ENCODE assay signal across 24 cellular contexts in the genomic region with DNA sequence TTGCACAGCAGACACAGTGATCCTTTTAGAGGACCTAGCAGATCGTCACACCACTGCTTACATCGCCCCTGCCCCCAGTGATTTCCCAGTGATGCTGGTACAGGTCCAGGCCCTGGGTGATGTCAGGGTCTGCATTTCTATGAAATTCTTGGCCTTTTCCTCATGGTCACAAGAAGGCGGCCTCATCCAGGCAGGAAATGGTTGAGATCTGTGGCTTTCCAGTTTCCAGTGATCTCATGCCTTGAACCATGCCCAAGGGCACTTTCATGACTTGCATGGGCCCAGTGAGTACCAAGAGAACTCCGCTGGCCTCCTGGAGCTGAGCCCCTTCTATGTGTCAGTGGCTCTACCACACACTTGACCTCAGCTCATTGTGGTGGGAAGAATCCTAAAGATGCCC. TPM values are rescaled to one million over a fixed set of nuclear protein-coding genes. Genes with fewer than 3 reads are reported as not detected.
DNase-seq lines count a peak whose midpoint lies in the region; ATAC-seq, FAIRE-seq and TF ChIP-seq lines count a peak whose summit lies in the region.
"Had no signal": no experiment of that assay in that cellular context is flagged by ENCODE, and none has a peak within 500 bp of the region (broad histone marks: within the 10 kb centered on the region; RNA-seq: fewer than 3 reads in every experiment).

No MANE protein-coding gene starts in this region.

- H3K36me3 ChIP-seq in bronchial epithelial cell (ENCODE audit: control insufficient read depth, insufficient read depth, low read length) = no peaks in the 10 kb centered on the region
- H3K36me3 ChIP-seq: vagina had no signal

- H3K36me3 Mint-ChIP-seq in activated naive CD8-positive, alpha-beta T cell treated with anti-CD3 and anti-CD28 coated beads, Interleukin-2, amount 50 U/mL, for 24 hours (ENCODE audit: low read depth) = no peaks in the 10 kb centered on the region
- H3K36me3 Mint-ChIP-seq: CD14-positive monocyte had no signal

- DNase-seq in A172 (ENCODE audit: low spot score) (peak; percentile 27), H4 (ENCODE audit: low spot score) (peak; percentile 54), bronchial epithelial cell (ENCODE audit: low read depth) (no peak), islet precursor cell (peak; percentile 49), dorsolateral prefrontal cortex (no peak), substantia nigra (lab: John Stamatoyannopoulos, UW) (no peak)
- no peak for DNase-seq in activated naive CD8-positive, alpha-beta T cell treated with anti-CD3 and anti-CD28 coated beads, Interleukin-2, amount 50 U/mL, for 24 hours
- no peak for DNase-seq in activated CD4-positive, alpha-beta T cell treated with anti-CD3 and anti-CD28 coated beads for 1 hour
- DNase-seq: activated CD4-positive, alpha-beta T cell treated with anti-CD3 and anti-CD28 coated beads, Interleukin-2, amount 10 ng/mL, durations not matched to agents 24 days and 14 days; activated naive CD4-positive, alpha-beta T cell; DMS 273 treated with DMSO at 0.1 percent for 48 hours; foreskin keratinocyte; KG1; MV-4-11; NCI-H187; NCI-H774; PC-3; right cardiac atrium; stimulated activated CD4-positive, alpha-beta T cell treated with anti-CD3 and anti-CD28 coated beads, Interleukin-15, amount 100 ng/mL, for 24 hours; T-helper 1 cell had no signal

- no peak overlapping the region for H3K27ac Mint-ChIP-seq in activated naive CD8-positive, alpha-beta T cell treated with anti-CD3 and anti-CD28 coated beads, Interleukin-2, amount 50 U/mL, for 24 hours
- H3K27ac Mint-ChIP-seq: activated CD4-positive, alpha-beta T cell treated with anti-CD3 and anti-CD28 coated beads, Interleukin-2, amount 10 ng/mL, durations not matched to agents 24 days and 14 days had no signal

- no peak overlapping the region for H3K27ac ChIP-seq in dorsolateral prefrontal cortex
- no peak overlapping the region for H3K27ac ChIP-seq in substantia nigra (ENCODE audit: low read depth, low read length, poor library complexity, severe bottlenecking)
- H3K27ac ChIP-seq: foreskin keratinocyte, vagina had no signal

- no peak for ATAC-seq in activated naive CD8-positive, alpha-beta T cell treated with anti-CD3 and anti-CD28 coated beads, Interleukin-2, amount 50 U/mL, for 24 hours
- ATAC-seq: foreskin keratinocyte, PC-3, right cardiac atrium had no signal

- intact Hi-C loops in dorsolateral prefrontal cortex (cut with DNase I) = no loop called here

- peaks cover 2% of the 10 kb centered on the region for H3K27me3 Mint-ChIP-seq in activated naive CD8-positive, alpha-beta T cell treated with anti-CD3 and anti-CD28 coated beads, Interleukin-2, amount 50 U/mL, for 24 hours

- peak; percentile 23 for FAIRE-seq in bronchial epithelial cell (lab: Jason Lieb, UNC)
- FAIRE-seq: GM12878, H1 had no signal

- H3K9me3 Mint-ChIP-seq in activated naive CD8-positive, alpha-beta T cell treated with anti-CD3 and anti-CD28 coated beads, Interleukin-2, amount 50 U/mL, for 24 hours = no peaks in the 10 kb centered on the region
- H3K9me3 Mint-ChIP-seq: activated CD4-positive, alpha-beta T cell treated with anti-CD3 and anti-CD28 coated beads, Interleukin-2, amount 10 ng/mL, durations not matched to agents 24 days and 14 days had no signal

- H3K4me1 Mint-ChIP-seq in activated naive CD8-positive, alpha-beta T cell treated with anti-CD3 and anti-CD28 coated beads, Interleukin-2, amount 50 U/mL, for 24 hours = no peaks in the 10 kb centered on the region
- H3K4me1 Mint-ChIP-seq: activated CD4-positive, alpha-beta T cell treated with anti-CD3 and anti-CD28 coated beads, Interleukin-2, amount 10 ng/mL, durations not matched to agents 24 days and 14 days had no signal

- H3K4me3 Mint-ChIP-seq in activated naive CD8-positive, alpha-beta T cell treated with anti-CD3 and anti-CD28 coated beads, Interleukin-2, amount 50 U/mL, for 24 hours = no peak overlapping the region
- H3K4me3 Mint-ChIP-seq: activated CD4-positive, alpha-beta T cell treated with anti-CD3 and anti-CD28 coated beads, Interleukin-2, amount 10 ng/mL, durations not matched to agents 24 days and 14 days; CD14-positive monocyte had no signal

- H3K4me3 ChIP-seq in bronchial epithelial cell (ENCODE audit: low read depth, low read length) (no peak overlapping the region), dorsolateral prefrontal cortex (no peak overlapping the region)
- H3K4me3 ChIP-seq: GM12878, vagina had no signal

- H3K27me3 ChIP-seq in bronchial epithelial cell (ENCODE audit: control insufficient read depth, insufficient read depth, low read length) (no peaks in the 10 kb centered on the region), dorsolateral prefrontal cortex (peaks cover 0 to 10% (median 0%) of the 10 kb centered on the region in 45 donors)
- H3K27me3 ChIP-seq: vagina had no signal

- TF ChIP-seq CTCF in bronchial epithelial cell (IDR thresholded peaks at IDR 0.05; ENCODE audit: insufficient read depth, low read length, severe bottlenecking) (no peak), dorsolateral prefrontal cortex (IDR thresholded peaks at IDR 0.05 in 54 of 56, conservative IDR thresholded peaks at IDR 0.05 in 2 of 56; ENCODE audit: low read depth in 1 of 56, partially characterized antibody in 56 of 56) (no peak)

RNA-seq across cellular contexts. Expression of a gene that starts 41.9 kb away (rescaled TPM):
- 0.89 and 0.93 TPM in 2 replicates for total RNA-seq in A172 (2014; rRNA removed; shearing (Covaris generic))
- total RNA-seq in H4 (2014; rRNA removed; shearing (Covaris generic)) = 4.5 and 5.4 TPM in 2 replicates
- total RNA-seq in bronchial epithelial cell (3.2 and 6.5 TPM in 2 replicates), dorsolateral prefrontal cortex (1 to 10 TPM in 73 of 120 experiments, under 1 TPM in 47; 0.23 to 3.5 (median 1.1) TPM)
- total RNA-seq: activated CD4-positive, alpha-beta T cell treated with anti-CD3 and anti-CD28 coated beads, Interleukin-2, amount 10 ng/mL, durations not matched to agents 24 days and 14 days; GM12878 had no signal

Comparison
In these comparisons a context has a peak if more than half of its experiments do, and no peak if none do; other contexts are left out.
1. DNase-seq: peak in A172 (single experiment), H4 (single experiment) and islet precursor cell (single experiment); none in bronchial epithelial cell (single experiment), dorsolateral prefrontal cortex (0 of 10), substantia nigra (0 of 49), activated naive CD8-positive, alpha-beta T cell treated with anti-CD3 and anti-CD28 coated beads, Interleukin-2, amount 50 U/mL, for 24 hours (single experiment) and activated CD4-positive, alpha-beta T cell treated with anti-CD3 and anti-CD28 coated beads for 1 hour (single experiment).